In genomic region chr18:26489191-26489590, GRCh38 we compare ENCODE assay signal across 19 cellular contexts.
"Had no signal": no experiment of that assay in that cellular context is flagged by ENCODE, and none has a peak within 500 bp of the region (broad histone marks: within the 10 kb centered on the region; RNA-seq: fewer than 3 reads in every experiment).

No MANE protein-coding gene starts in this region.

- DNase-seq: cortex of kidney; dorsolateral prefrontal cortex; effector memory CD4-positive, alpha-beta T cell; foreskin melanocyte; heart right ventricle; hypothalamus; mucosa of descending colon; natural killer cell; ovary; right cardiac atrium; stimulated activated CD4-positive, alpha-beta T cell treated with anti-CD3 and anti-CD28 coated beads, Interleukin-2, amount 100 ng/mL, for 48 hours; stimulated activated naive CD4-positive, alpha-beta T cell treated with Interleukin-2 at 50 U/mL for 16 hours; thyroid gland; upper lobe of left lung; uterus had no signal

- H3K36me3 ChIP-seq: heart right ventricle, ovary, suprapubic skin, thyroid gland, upper lobe of left lung, uterus had no signal

- H3K27me3 ChIP-seq: dorsolateral prefrontal cortex, heart right ventricle, ovary, suprapubic skin, thyroid gland, upper lobe of left lung, uterus had no signal

- FAIRE-seq: endometrium, islet of Langerhans had no signal

- H3K9me3 ChIP-seq: heart right ventricle, mucosa of descending colon, ovary, suprapubic skin, thyroid gland, upper lobe of left lung, uterus had no signal

- H3K4me1 ChIP-seq: heart right ventricle, thyroid gland, upper lobe of left lung, uterus had no signal

- H3K4me3 ChIP-seq: dorsolateral prefrontal cortex, heart right ventricle, mucosa of descending colon, ovary, smooth muscle cell, suprapubic skin, thyroid gland, upper lobe of left lung, uterus had no signal

- H3K27ac ChIP-seq: heart right ventricle, ovary, suprapubic skin, thyroid gland, upper lobe of left lung, uterus had no signal

- H3K4me2 ChIP-seq: smooth muscle cell had no signal

- ATAC-seq: heart right ventricle, mucosa of descending colon, natural killer cell, right cardiac atrium had no signal
